ENCODE assay signal across 8 cellular contexts in genomic region chr3:109731639-109732473, GRCh38.
DNase-seq lines count a peak whose midpoint lies in the region; ATAC-seq and TF ChIP-seq lines count a peak whose summit lies in the region.

No MANE protein-coding gene starts in this region.

- TF ChIP-seq POLR2A in esophagus squamous epithelium (IDR thresholded peaks at IDR 0.05) (no peak), transverse colon (IDR thresholded peaks at IDR 0.05) (no peak)

- no peak overlapping the region for H3K9ac ChIP-seq in neural progenitor cell

- no peaks in the 10 kb centered on the region for H3K4me1 ChIP-seq in CD4-positive, CD25-positive, alpha-beta regulatory T cell (ENCODE audit: control insufficient read depth, insufficient read depth, low read length, poor library complexity, severe bottlenecking)
- H3K4me1 ChIP-seq in esophagus squamous epithelium (no peaks in the 10 kb centered on the region), neural progenitor cell (no peaks in the 10 kb centered on the region), transverse colon (peaks cover 0 to 3% (median 0%) of the 10 kb centered on the region in 4 donors)

- H3K4me2 ChIP-seq in neural progenitor cell, result no peak overlapping the region

- no peaks in the 10 kb centered on the region for H4K20me1 ChIP-seq in neural progenitor cell (ENCODE audit: low read depth)

- H3K27ac ChIP-seq in CD4-positive, CD25-positive, alpha-beta regulatory T cell (ENCODE audit: insufficient read depth, low read length, poor library complexity, severe bottlenecking), result no peak overlapping the region
- H3K27ac ChIP-seq in esophagus squamous epithelium (no peak overlapping the region), neural progenitor cell (no peak overlapping the region), transverse colon (no peak overlapping the region)

- ATAC-seq in CD4-positive, CD25-positive, alpha-beta regulatory T cell (ENCODE audit: low read depth in 2 of 2), result peak; percentile 78 to 85
- ATAC-seq in GM18873 (IDR thresholded peaks at IDR 0.05; ENCODE audit: low FRiP score, unreplicated experiment) (peak; percentile 84), HG03135 (IDR thresholded peaks at IDR 0.05; ENCODE audit: unreplicated experiment) (peak; percentile 87)

- intact Hi-C loops in esophagus squamous epithelium (cut with DNase I) (loop anchor here (10.0 kb wide), 1 partner anchor 583 kb away; no protein-coding TSS in a partner anchor), transverse colon (cut with DNase I; ENCODE audit: low total_unique reads) (no loop called here)

- H3K36me3 ChIP-seq in CD4-positive, CD25-positive, alpha-beta regulatory T cell (ENCODE audit: control insufficient read depth, insufficient read depth, low read length), result no peaks in the 10 kb centered on the region
- H3K36me3 ChIP-seq in esophagus squamous epithelium (no peaks in the 10 kb centered on the region), neural progenitor cell (no peaks in the 10 kb centered on the region), transverse colon (no peaks in the 10 kb centered on the region)

- no peaks in the 10 kb centered on the region for H3K36me3 Mint-ChIP-seq in CD4-positive, CD25-positive, alpha-beta regulatory T cell
- peaks cover 1% of the 10 kb centered on the region for H3K36me3 Mint-ChIP-seq in neural progenitor cell

- H3F3A ChIP-seq in neural progenitor cell (ENCODE audit: low read depth), result no peaks in the 10 kb centered on the region

- H3K27me3 Mint-ChIP-seq in CD4-positive, CD25-positive, alpha-beta regulatory T cell, result peaks cover 4% of the 10 kb centered on the region
- no peaks in the 10 kb centered on the region for H3K27me3 Mint-ChIP-seq in neural progenitor cell (ENCODE audit: insufficient read depth, low read depth)

- H3K4me3 Mint-ChIP-seq in CD4-positive, CD25-positive, alpha-beta regulatory T cell, result no peak overlapping the region
- no peak overlapping the region for H3K4me3 Mint-ChIP-seq in neural progenitor cell

- H3K4me3 ChIP-seq in CD4-positive, CD25-positive, alpha-beta regulatory T cell (ENCODE audit: low read depth, low read length), result no peak overlapping the region
- H3K4me3 ChIP-seq in esophagus squamous epithelium (no peak overlapping the region), neural progenitor cell (no peak overlapping the region), transverse colon (no peak overlapping the region)

- no peaks in the 10 kb centered on the region for H3K79me2 ChIP-seq in neural progenitor cell (ENCODE audit: low read depth)

- no peak for TF ChIP-seq EP300 in transverse colon (IDR thresholded peaks at IDR 0.05; ENCODE audit: low read depth)

- in situ Hi-C loops in transverse colon (cut with MboI; ENCODE audit: low pct_ligation_motif_present in 1 of 4, low pct_unique_long_range_greater_than_20kb in 1 of 4, low sequenced_read_pairs in 3 of 4), result loop anchor here (10.0 to 25.0 kb wide), 2 partner anchors 580 to 583 kb away; no protein-coding TSS in a partner anchor

- H3K27ac Mint-ChIP-seq in CD4-positive, CD25-positive, alpha-beta regulatory T cell, result no peak overlapping the region
- no peak overlapping the region for H3K27ac Mint-ChIP-seq in neural progenitor cell

- no peak overlapping the region for H2AFZ ChIP-seq in neural progenitor cell (replicated peaks)

- WGBS in esophagus squamous epithelium, 2 donors, result 61 to 71% methylated on average over 6 of the region's 6 CpGs
- WGBS in transverse colon (ENCODE audit: low coverage in 1 of 2), 2 donors, result 70 to 71% methylated on average over 6 of the region's 6 CpGs

- peaks cover 4 to 13% (median 7%) of the 10 kb centered on the region in 4 donors for H3K4me1 Mint-ChIP-seq in CD4-positive, CD25-positive, alpha-beta regulatory T cell
- no peaks in the 10 kb centered on the region for H3K4me1 Mint-ChIP-seq in neural progenitor cell

- TF ChIP-seq CTCF in esophagus squamous epithelium (IDR thresholded peaks at IDR 0.05), result peak; percentile 49 to 82 (median 79)
- TF ChIP-seq CTCF in neural progenitor cell (IDR thresholded peaks at IDR 0.05), result peak; percentile 94
- TF ChIP-seq CTCF in transverse colon (IDR thresholded peaks at IDR 0.05), result peak; percentile 82 to 89 (median 86)

- peaks cover 0 to 9% (median 4%) of the 10 kb centered on the region in 7 donors for H3K9me3 Mint-ChIP-seq in CD4-positive, CD25-positive, alpha-beta regulatory T cell
- peaks cover 9% of the 10 kb centered on the region for H3K9me3 Mint-ChIP-seq in neural progenitor cell

- no peaks in the 10 kb centered on the region for H3K27me3 ChIP-seq in CD4-positive, CD25-positive, alpha-beta regulatory T cell (ENCODE audit: control insufficient read depth, insufficient read depth, low read length)
- H3K27me3 ChIP-seq in esophagus squamous epithelium, result no peaks in the 10 kb centered on the region
- no peaks in the 10 kb centered on the region for H3K27me3 ChIP-seq in neural progenitor cell
- H3K27me3 ChIP-seq in transverse colon, result no peaks in the 10 kb centered on the region

- H3K9me3 ChIP-seq in CD4-positive, CD25-positive, alpha-beta regulatory T cell (ENCODE audit: control insufficient read depth in 2 of 2, low read length in 2 of 2), result no peaks in the 10 kb centered on the region
- no peaks in the 10 kb centered on the region for H3K9me3 ChIP-seq in esophagus squamous epithelium
- peaks cover under 1% of the 10 kb centered on the region for H3K9me3 ChIP-seq in neural progenitor cell (ENCODE audit: low read depth)
- no peaks in the 10 kb centered on the region for H3K9me3 ChIP-seq in transverse colon

- peak; percentile 37 to 67 (median 65) for DNase-seq in CD4-positive, CD25-positive, alpha-beta regulatory T cell
- peak; percentile 60 for DNase-seq in NCI-H748 (lab: John Stamatoyannopoulos, UW; ENCODE audit: unreplicated experiment)
- peak; percentile 22 to 26 for DNase-seq in activated CD8-positive, alpha-beta memory T cell treated with anti-CD3 and anti-CD28 coated beads for 4 hours (ENCODE audit: low read depth in 2 of 2)
- no peak for DNase-seq in esophagus squamous epithelium (lab: John Stamatoyannopoulos, UW)
- DNase-seq in neural progenitor cell (ENCODE audit: low spot score), result peak; percentile 64
- peak; percentile 51 for DNase-seq in transverse colon
